ENCODE assay signal across 1 cellular context in the genomic region with DNA sequence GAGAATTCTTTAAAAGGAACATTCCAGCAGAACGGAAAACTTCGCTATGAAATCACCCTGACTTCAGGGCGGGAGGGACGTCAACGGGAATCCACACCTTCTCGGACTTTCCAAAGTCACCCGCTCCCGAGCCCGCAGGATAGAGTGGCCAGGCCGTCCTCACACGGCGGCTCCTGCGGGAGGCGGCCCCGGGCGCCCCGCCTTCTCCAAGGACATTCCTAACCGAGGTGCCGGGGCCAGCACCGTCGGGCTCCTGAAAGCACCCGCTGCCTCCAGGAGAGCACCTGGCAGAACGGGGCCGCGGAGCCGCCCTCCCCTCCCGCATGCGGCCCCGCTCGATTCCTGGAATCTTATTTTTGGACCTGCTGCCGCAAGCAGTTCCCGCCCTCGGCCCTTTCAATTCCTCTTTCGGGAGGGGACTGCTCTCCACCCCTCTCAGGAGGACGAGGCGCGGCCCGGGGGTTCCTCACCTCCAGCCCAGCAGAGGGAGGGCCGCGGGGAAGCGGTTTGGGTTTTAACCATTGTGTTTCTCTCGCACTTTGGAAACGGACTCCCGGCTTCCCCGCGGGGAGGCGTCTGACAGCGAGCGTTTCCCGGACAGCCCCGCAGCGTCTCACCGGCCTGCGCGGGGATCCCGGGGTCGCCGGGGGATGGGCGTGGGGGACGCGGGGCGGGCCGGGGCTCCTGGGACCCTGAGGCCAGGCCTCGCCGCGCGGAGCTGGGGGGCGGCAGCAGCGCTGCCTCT.
TF ChIP-seq lines count a peak whose summit lies in the region.

No MANE protein-coding gene starts in this region.

TF ChIP-seq in SK-N-SH treated with all-trans-retinoic acid at 6 μM for 48 hours, 23 proteins besides CTCF, POLR2A, EP300 and RAD21 (continued from another document):
- TF ChIP-seq TOX (CRISPR knock-in tag; IDR thresholded peaks at IDR 0.05; ENCODE audit: borderline replicate concordance): no peak
- TF ChIP-seq, protein P1, sequence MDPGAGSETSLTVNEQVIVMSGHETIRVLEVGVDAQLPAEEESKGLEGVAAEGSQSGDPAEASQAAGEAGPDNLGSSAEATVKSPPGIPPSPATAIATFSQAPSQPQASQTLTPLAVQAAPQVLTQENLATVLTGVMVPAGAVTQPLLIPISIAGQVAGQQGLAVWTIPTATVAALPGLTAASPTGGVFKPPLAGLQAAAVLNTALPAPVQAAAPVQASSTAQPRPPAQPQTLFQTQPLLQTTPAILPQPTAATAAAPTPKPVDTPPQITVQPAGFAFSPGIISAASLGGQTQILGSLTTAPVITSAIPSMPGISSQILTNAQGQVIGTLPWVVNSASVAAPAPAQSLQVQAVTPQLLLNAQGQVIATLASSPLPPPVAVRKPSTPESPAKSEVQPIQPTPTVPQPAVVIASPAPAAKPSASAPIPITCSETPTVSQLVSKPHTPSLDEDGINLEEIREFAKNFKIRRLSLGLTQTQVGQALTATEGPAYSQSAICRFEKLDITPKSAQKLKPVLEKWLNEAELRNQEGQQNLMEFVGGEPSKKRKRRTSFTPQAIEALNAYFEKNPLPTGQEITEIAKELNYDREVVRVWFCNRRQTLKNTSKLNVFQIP (CRISPR knock-in tag; IDR thresholded peaks at IDR 0.05; ENCODE audit: borderline replicate concordance, low read depth): no peak
